In the genomic region with DNA sequence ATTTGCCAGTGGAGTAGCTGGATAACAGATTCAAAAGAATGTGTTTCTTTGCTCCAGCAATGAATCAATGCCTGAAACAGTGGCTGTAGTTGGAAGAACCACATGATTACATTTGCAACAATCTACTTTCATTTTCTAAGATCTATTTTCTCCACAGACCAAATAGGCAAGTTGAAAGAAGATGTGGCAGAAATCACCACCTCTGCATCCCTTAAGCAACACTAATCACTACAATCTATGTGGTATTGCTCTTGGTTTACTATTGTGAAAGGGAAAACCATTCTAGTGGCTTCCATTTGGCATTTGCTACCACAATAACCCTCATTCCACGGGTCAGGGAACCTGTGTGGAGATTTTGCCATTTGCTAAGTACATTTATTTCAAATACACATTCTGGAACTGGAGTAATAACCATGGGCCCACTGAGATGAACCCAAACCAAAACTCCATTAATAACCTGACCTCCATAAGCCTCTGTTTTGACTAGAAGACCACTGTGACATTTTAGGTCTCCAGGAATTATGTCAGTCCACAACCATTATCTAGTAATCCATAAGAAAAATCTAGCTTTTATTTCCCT, we compare ENCODE assay signal across 20 cellular contexts.
A peak's percentile ranks its signal among the peaks of the same experiment; 100 is the strongest.
DNase-seq lines count a peak whose midpoint lies in the region; TF ChIP-seq lines count a peak whose summit lies in the region.
"Had no signal": no experiment of that assay in that cellular context is flagged by ENCODE, and none has a peak within 500 bp of the region (broad histone marks: within the 10 kb centered on the region; RNA-seq: fewer than 3 reads in every experiment).

No MANE protein-coding gene starts in this region.

- no peaks in the 10 kb centered on the region for H3K4me1 ChIP-seq in HEK293 (ENCODE audit: control insufficient read depth, insufficient read depth, low read length)
- H3K4me1 ChIP-seq: breast epithelium had no signal

- no peaks in the 10 kb centered on the region for H3K36me3 Mint-ChIP-seq in mesothelial cell of epicardium
- H3K36me3 Mint-ChIP-seq: IgD-negative memory B cell had no signal

- CTCF ChIA-PET in HEK293 (lab: Yijun Ruan, JAX), result interaction anchor here (0.6 to 0.7 kb wide), 3 partner anchors 226 to 423 kb away, joined by 3 read pairs; no protein-coding TSS in a partner anchor

- DNase-seq in AG10803 (ENCODE audit: low read depth), result peak; percentile 46
- DNase-seq in SKM-1 (lab: John Stamatoyannopoulos, UW; ENCODE audit: unreplicated experiment), result peak; percentile 8
- peak; percentile 22 for DNase-seq in iris pigment epithelial cell (ENCODE audit: low read depth)
- DNase-seq in GM19240 (ENCODE audit: insufficient read length, low spot score), result no peak
- no peak for DNase-seq in MG63
- no peak for DNase-seq in GM10266 (ENCODE audit: extremely low spot score)
- no peak for DNase-seq in mesothelial cell of epicardium (ENCODE audit: low spot score in 2 of 2, unreplicated experiment in 2 of 2)
- DNase-seq: activated CD4-positive, alpha-beta T cell treated with anti-CD3 and anti-CD28 coated beads, Interleukin-2, amount 50 U/mL, for 4 hours; AML-193; effector CD8-positive, alpha-beta T cell; glutamatergic neuron; kidney; mucosa of descending colon; NCI-H1930; NCI-H748 treated with DMSO at 0.1 percent for 48 hours; posterior cingulate gyrus; SHP77 had no signal

- no peak overlapping the region for H3K27ac ChIP-seq in HEK293 (ENCODE audit: extremely low read depth, low read depth, low read length)
- H3K27ac ChIP-seq: breast epithelium had no signal

- no peaks in the 10 kb centered on the region for H3K27me3 ChIP-seq in MG63
- H3K27me3 ChIP-seq: breast epithelium had no signal

- no peaks in the 10 kb centered on the region for H3K9me3 ChIP-seq in HEK293 (ENCODE audit: control insufficient read depth, insufficient read depth, low read depth, low read length)
- no peaks in the 10 kb centered on the region for H3K9me3 ChIP-seq in MG63
- H3K9me3 ChIP-seq: breast epithelium, mucosa of descending colon had no signal

- H3K4me1 Mint-ChIP-seq in mesothelial cell of epicardium, result no peaks in the 10 kb centered on the region

- peaks cover 26% of the 10 kb centered on the region for H3K27me3 Mint-ChIP-seq in mesothelial cell of epicardium (ENCODE audit: low read depth)

- H3K4me3 ChIP-seq in AG10803 (ENCODE audit: low read length), result no peak overlapping the region; the same call in 1 of the 2 replicates
- H3K4me3 ChIP-seq in HEK293 (ENCODE audit: low read depth, low read length), result no peak overlapping the region
- H3K4me3 ChIP-seq in MG63, result no peak overlapping the region
- H3K4me3 ChIP-seq: breast epithelium, mucosa of descending colon had no signal

- peaks cover 9% of the 10 kb centered on the region for H3K9me3 Mint-ChIP-seq in mesothelial cell of epicardium
- H3K9me3 Mint-ChIP-seq: IgD-negative memory B cell had no signal

- H3K36me3 ChIP-seq in HEK293 (ENCODE audit: control insufficient read depth in 2 of 2, insufficient read depth in 1 of 2, low read length in 2 of 2) (no peaks in the 10 kb centered on the region), MG63 (no peaks in the 10 kb centered on the region)
- H3K36me3 ChIP-seq: breast epithelium had no signal

- H3K27ac Mint-ChIP-seq in mesothelial cell of epicardium, result no peak overlapping the region
- H3K27ac Mint-ChIP-seq: IgD-negative memory B cell had no signal

- TF ChIP-seq CTCF in AG10803 (conservative IDR thresholded peaks at IDR 0.05; ENCODE audit: low read length) (no peak), HEK293 (tag by site-specific recombination; IDR thresholded peaks at IDR 0.05) (no peak), GM10266 (IDR thresholded peaks at IDR 0.05; ENCODE audit: control insufficient read depth, insufficient read depth, low read depth, missing control alignments) (no peak), mesothelial cell of epicardium (IDR thresholded peaks at IDR 0.05; ENCODE audit: unreplicated experiment) (no peak)

- POLR2A ChIA-PET in HEK293 (lab: Yijun Ruan, JAX), result no interaction called here

- H3K4me3 Mint-ChIP-seq in mesothelial cell of epicardium, result no peak overlapping the region
- H3K4me3 Mint-ChIP-seq: IgD-negative memory B cell had no signal

TF ChIP-seq in HEK293, 187 proteins besides CTCF, POLR2A, EP300 and RAD21:
- TF ChIP-seq ZNF10 (tag by site-specific recombination; IDR thresholded peaks at IDR 0.05) (no peak), ZNF394 (tag by site-specific recombination; IDR thresholded peaks at IDR 0.05; ENCODE audit: borderline replicate concordance) (0 out of 2 replicates have a peak, but pooled peaks have one; percentile 32), ZNF785 (tag by site-specific recombination; IDR thresholded peaks at IDR 0.05) (no peak), ZNF529 (tag by site-specific recombination; IDR thresholded peaks at IDR 0.05; ENCODE audit: insufficient replicate concordance) (no peak), ZSCAN5A (tag by site-specific recombination; IDR thresholded peaks at IDR 0.05) (no peak), HOXA7 (CRISPR knock-in tag; IDR thresholded peaks at IDR 0.05; ENCODE audit: borderline replicate concordance) (no peak)

Comparison
In these comparisons a context has a peak if more than half of its experiments do, and no peak if none do; other contexts are left out.
1. DNase-seq: peak in AG10803 (single experiment), SKM-1 (single experiment) and iris pigment epithelial cell (single experiment); none in GM19240 (single experiment), MG63 (single experiment), GM10266 (single experiment) and mesothelial cell of epicardium (0 of 2).